Comparison of ENCODE assay signal across 9 cellular contexts in genomic region chr19:1858412-1859081, GRCh38. TPM values are rescaled to one million over a fixed set of nuclear protein-coding genes. Genes with fewer than 3 reads are reported as not detected.
A peak's percentile ranks its signal among the peaks of the same experiment; 100 is the strongest.
DNase-seq lines count a peak whose midpoint lies in the region; ATAC-seq and TF ChIP-seq lines count a peak whose summit lies in the region.
"Had no signal": no experiment of that assay in that cellular context is flagged by ENCODE, and none has a peak within 500 bp of the region (broad histone marks: within the 10 kb centered on the region; RNA-seq: fewer than 3 reads in every experiment).

No MANE protein-coding gene starts in this region.

- no peak overlapping the region for H2BK15ac ChIP-seq in H9 (ENCODE audit: low read depth, low read length)

- no peak overlapping the region for H4K5ac ChIP-seq in H9 (ENCODE audit: insufficient read length, low read depth, low read length)

- H3K18ac ChIP-seq in H9 (ENCODE audit: insufficient read length, low read depth, low read length), result no peak overlapping the region

- H2BK120ac ChIP-seq in H9 (ENCODE audit: low read depth, low read length, poor library complexity, severe bottlenecking), result no peak overlapping the region

- peaks cover 20% of the 10 kb centered on the region for H3K23me2 ChIP-seq in H9 (ENCODE audit: insufficient read length, low read depth, low read length, poor library complexity, severe bottlenecking)

- no peaks in the 10 kb centered on the region for H4K20me1 ChIP-seq in H9 (ENCODE audit: control insufficient read depth, insufficient read depth, insufficient read length)

- H3K9me3 Mint-ChIP-seq in activated naive CD4-positive, alpha-beta T cell treated with anti-CD3 and anti-CD28 coated beads, Interleukin-2, amount 50 U/mL, for 72 hours, result no peaks in the 10 kb centered on the region
- H3K9me3 Mint-ChIP-seq in memory B cell (no peaks in the 10 kb centered on the region), H9 (no peaks in the 10 kb centered on the region; a peak in 1 of 5 replicates)

- TF ChIP-seq CTCF in heart right ventricle (IDR thresholded peaks at IDR 0.05), result no peak
- TF ChIP-seq CTCF in H9 (conservative IDR thresholded peaks at IDR 0.05), result no peak

- no peak overlapping the region; the same call in 1 of the 2 replicates for H3K14ac ChIP-seq in H9 (ENCODE audit: insufficient read depth, low read length)

- peaks cover 5 to 10% of the 10 kb centered on the region in 2 donors for H3K36me3 Mint-ChIP-seq in activated naive CD4-positive, alpha-beta T cell treated with anti-CD3 and anti-CD28 coated beads, Interleukin-2, amount 50 U/mL, for 72 hours
- H3K36me3 Mint-ChIP-seq in memory B cell, result no peaks in the 10 kb centered on the region
- no peaks in the 10 kb centered on the region for H3K36me3 Mint-ChIP-seq in H9 (ENCODE audit: insufficient read depth in 1 of 3, low read depth in 3 of 3)

- H3K4me2 ChIP-seq in H9 (ENCODE audit: insufficient read depth, insufficient read length, low read length), result no peak overlapping the region

- no peak overlapping the region for H3K4me3 ChIP-seq in heart right ventricle

- peak overlapping the region; percentile 39 for H3K4me3 Mint-ChIP-seq in memory B cell
- peak overlapping the region in 1 of 2 experiments; percentile 56; a peak in 2 of 5 replicates for H3K4me3 Mint-ChIP-seq in H9

- H3K79me2 ChIP-seq in H9 (ENCODE audit: insufficient read depth, low read length), result peaks cover 36% of the 10 kb centered on the region; the same call in 1 of the 2 replicates

- H3K56ac ChIP-seq in H9 (ENCODE audit: insufficient read length, low read depth, low read length), result no peak overlapping the region

- H2AK5ac ChIP-seq in H9 (ENCODE audit: insufficient read length, low read length), result no peak overlapping the region

- DNase-seq in heart right ventricle (no peak), Right ventricle myocardium inferior (ENCODE audit: missing footprints) (no peak), memory B cell (ENCODE audit: low spot score in 2 of 2) (no peak), retina (no peak), H9 (no peak), H4 (ENCODE audit: low spot score) (no peak)
- DNase-seq in activated naive CD4-positive, alpha-beta T cell treated with anti-CD3 and anti-CD28 coated beads, Interleukin-2, amount 50 U/mL, for 72 hours (ENCODE audit: low spot score in 2 of 2), result peak in 1 of 2 donors; percentile 58
- DNase-seq: activated CD8-positive, alpha-beta memory T cell treated with anti-CD3 and anti-CD28 coated beads for 24 hours had no signal

- no peak overlapping the region for H4K8ac ChIP-seq in H9 (replicated peaks; ENCODE audit: insufficient read length, low read depth, low read length)

- no peak overlapping the region for H4K91ac ChIP-seq in H9 (ENCODE audit: insufficient read length, low read depth, low read length)

- H2BK12ac ChIP-seq in H9 (ENCODE audit: insufficient read length, low read depth, low read length), result no peak overlapping the region

- H3K36me3 ChIP-seq in heart right ventricle, result peaks cover 0 to 6% (median 0%) of the 10 kb centered on the region in 9 donors

- peaks cover 32% of the 10 kb centered on the region for H3K4me1 Mint-ChIP-seq in memory B cell
- peaks cover 39 to 65% of the 10 kb centered on the region in 2 experiments for H3K4me1 Mint-ChIP-seq in H9

- WGBS in heart right ventricle, 2 donors, result 77 to 80% methylated on average over 10 of the region's 10 CpGs
- WGBS in H9 (ENCODE audit: extremely low coverage, insufficient read length, low lambda C conversion rate), result no CpG with 5 or more reads among the region's 10 CpGs

- H2AFZ ChIP-seq in H9 (ENCODE audit: low read length), result no peak overlapping the region

- H3K27ac Mint-ChIP-seq in activated naive CD4-positive, alpha-beta T cell treated with anti-CD3 and anti-CD28 coated beads, Interleukin-2, amount 50 U/mL, for 72 hours, result peak overlapping the region; percentile 15 to 77
- H3K27ac Mint-ChIP-seq in memory B cell (peak overlapping the region; percentile 67), H9 (no peak overlapping the region)

- H3K27me3 Mint-ChIP-seq in memory B cell (no peaks in the 10 kb centered on the region), H9 (ENCODE audit: low read depth) (peaks cover 6% of the 10 kb centered on the region)

- no peak overlapping the region for H2BK20ac ChIP-seq in H9 (ENCODE audit: low read depth, low read length, poor library complexity, severe bottlenecking)

- H3K4me1 ChIP-seq in heart right ventricle, result peaks cover 38 to 88% (median 84%) of the 10 kb centered on the region in 9 donors
- H3K4me1 ChIP-seq in H9 (ENCODE audit: insufficient read depth, low read length), result peaks cover 7% of the 10 kb centered on the region; the same call in 1 of the 2 replicates

- intact Hi-C loops in heart right ventricle (cut with DNase I), result no loop called here
- intact Hi-C loops in Right ventricle myocardium inferior (cut with DNase I), result no loop called here

- no peaks in the 10 kb centered on the region for H3K9me3 ChIP-seq in heart right ventricle
- H3K9me3 ChIP-seq in H9 (ENCODE audit: control insufficient read depth, low read depth, low read length), result no peaks in the 10 kb centered on the region

- no peak overlapping the region for H2BK5ac ChIP-seq in H9 (ENCODE audit: insufficient read length, low read length)

- H3K27me3 ChIP-seq in heart right ventricle (no peaks in the 10 kb centered on the region), H9 (ENCODE audit: insufficient read depth, low read length) (no peaks in the 10 kb centered on the region; the same call in 1 of the 2 replicates)

- no peak overlapping the region for H3K9ac ChIP-seq in H9 (ENCODE audit: extremely low read depth, insufficient read length, low read length)

- H3T11ph ChIP-seq in H9 (ENCODE audit: low read length), result no peak overlapping the region

- peaks cover 11% of the 10 kb centered on the region for H3K79me1 ChIP-seq in H9 (ENCODE audit: insufficient read depth, low read depth, low read length, poor library complexity, severe bottlenecking)

- ATAC-seq in heart right ventricle, result no peak
- ATAC-seq in Right ventricle myocardium inferior, result no peak
- ATAC-seq in activated naive CD4-positive, alpha-beta T cell treated with anti-CD3 and anti-CD28 coated beads, Interleukin-2, amount 50 U/mL, for 72 hours, result no peak
- no peak for ATAC-seq in memory B cell (ENCODE audit: low read depth)
- no peak for ATAC-seq in HG02678 (IDR thresholded peaks at IDR 0.05; ENCODE audit: unreplicated experiment)

- no peak overlapping the region for H3K23ac ChIP-seq in H9 (ENCODE audit: insufficient read length, low read depth, low read length)

- no peak overlapping the region for H3K4ac ChIP-seq in H9 (ENCODE audit: low read depth, low read length)

- peak overlapping the region in 8 of 10 donors; percentile 82 to 97 (median 94) for H3K27ac ChIP-seq in heart right ventricle
- no peak overlapping the region for H3K27ac ChIP-seq in H9 (ENCODE audit: insufficient read length, low read depth, low read length)

RNA-seq across cellular contexts. Expression of gene KLF16, which starts 4.8 kb away (rescaled TPM):
- total RNA-seq in heart right ventricle (10 to 100 TPM in 4 of 10 donors, 1 to 10 TPM in 6; 5.0 to 13.4 (median 7.6) TPM), Right ventricle myocardium inferior (11.0 TPM), H9 (2021) (66.5 and 66.8 TPM in 2 replicates)
- polyA plus RNA-seq in heart right ventricle, result 1 to 10 TPM; 4.0 to 8.6 TPM
- 10 to 100 TPM; 20.5 to 22.6 TPM for total RNA-seq in activated naive CD4-positive, alpha-beta T cell treated with anti-CD3 and anti-CD28 coated beads, Interleukin-2, amount 50 U/mL, for 72 hours
- total RNA-seq in H4 (2014; rRNA removed; shearing (Covaris generic)), result 1.8 and 4.6 TPM in 2 replicates

RNA-seq across cellular contexts. Expression of gene REXO1, which starts 10.3 kb away (rescaled TPM):
- 10 to 100 TPM; 13.1 to 20.1 (median 16.5) TPM for total RNA-seq in heart right ventricle
- 10 to 100 TPM; 13.1 to 20.6 TPM for polyA plus RNA-seq in heart right ventricle
- 17.8 TPM for total RNA-seq in Right ventricle myocardium inferior
- 10 to 100 TPM; 35.5 to 44.5 TPM for total RNA-seq in activated naive CD4-positive, alpha-beta T cell treated with anti-CD3 and anti-CD28 coated beads, Interleukin-2, amount 50 U/mL, for 72 hours
- 45.6 and 56.8 TPM in 2 replicates for total RNA-seq in H9 (2021)
- 2.3 and 4.2 TPM in 2 replicates for total RNA-seq in H4 (2014; rRNA removed; shearing (Covaris generic))

RNA-seq across cellular contexts. Expression of gene ABHD17A, which starts 26.7 kb away (rescaled TPM):
- total RNA-seq in heart right ventricle (10 to 100 TPM; 45.1 to 68.0 (median 57.0) TPM), Right ventricle myocardium inferior (61.5 TPM), H9 (2021) (47.5 and 50.3 TPM in 2 replicates)
- polyA plus RNA-seq in heart right ventricle, result 100 to 1,000 TPM in 1 of 2 donors, 10 to 100 TPM in 1; 93.6 to 185 TPM
- total RNA-seq in activated naive CD4-positive, alpha-beta T cell treated with anti-CD3 and anti-CD28 coated beads, Interleukin-2, amount 50 U/mL, for 72 hours, result 100 to 1,000 TPM; 109 to 110 TPM
- 20.2 and 40.6 TPM in 2 replicates for total RNA-seq in H4 (2014; rRNA removed; shearing (Covaris generic))

RNA-seq across cellular contexts. Expression of gene ATP8B3, which starts 46.5 kb away (rescaled TPM):
- 1 to 10 TPM in 2 of 10 donors, under 1 TPM in 8; 0.13 to 3.4 (median 0.48) TPM for total RNA-seq in heart right ventricle
- polyA plus RNA-seq in heart right ventricle, result 1 to 10 TPM in 1 of 2 donors, under 1 TPM in 1; 0.80 to 1.3 TPM
- 0.68 TPM for total RNA-seq in Right ventricle myocardium inferior
- total RNA-seq in activated naive CD4-positive, alpha-beta T cell treated with anti-CD3 and anti-CD28 coated beads, Interleukin-2, amount 50 U/mL, for 72 hours, result 10 to 100 TPM; 11.7 to 28.7 TPM
- 8.7 and 9.6 TPM in 2 replicates for total RNA-seq in H9 (2021)
- total RNA-seq in H4 (2014; rRNA removed; shearing (Covaris generic)), result 3.6 and 7.8 TPM in 2 replicates

RNA-seq across cellular contexts. Expression of gene ADAT3, which starts 46.7 kb away (rescaled TPM):
- total RNA-seq in heart right ventricle (1 to 10 TPM in 9 of 10 donors, under 1 TPM in 1; 0.94 to 3.2 (median 1.4) TPM), Right ventricle myocardium inferior (1.6 TPM), H9 (2021) (12.2 and 12.9 TPM in 2 replicates)
- 1 to 10 TPM; 2.0 to 4.3 TPM for polyA plus RNA-seq in heart right ventricle
- 1 to 10 TPM; 8.5 to 10.0 TPM for total RNA-seq in activated naive CD4-positive, alpha-beta T cell treated with anti-CD3 and anti-CD28 coated beads, Interleukin-2, amount 50 U/mL, for 72 hours
- 0.93 and 1.0 TPM in 2 replicates for total RNA-seq in H4 (2014; rRNA removed; shearing (Covaris generic))

Comparison
In these comparisons a context has a peak if more than half of its experiments do, and no peak if none do; other contexts are left out.
1. H3K27ac Mint-ChIP-seq: peak in activated naive CD4-positive, alpha-beta T cell treated with anti-CD3 and anti-CD28 coated beads, Interleukin-2, amount 50 U/mL, for 72 hours (2 of 2) and memory B cell (single experiment); none in H9 (0 of 3).